2 cellular contexts compared by ENCODE assay signal in genomic region chr3:21694506-21694905, GRCh38.
TF ChIP-seq lines count a peak whose summit lies in the region.

No MANE protein-coding gene starts in this region.

TF ChIP-seq in SK-N-SH, 30 proteins besides CTCF, POLR2A, EP300 and RAD21 (continued from another document):
- TF ChIP-seq USF1 (IDR thresholded peaks at IDR 0.05; ENCODE audit: borderline replicate concordance, low read depth) (no peak), YY1 (IDR thresholded peaks at IDR 0.05; ENCODE audit: low read depth) (no peak), REST (IDR thresholded peaks at IDR 0.05; ENCODE audit: low read depth, low read length) (no peak), PBX3 (IDR thresholded peaks at IDR 0.05) (no peak)

TF ChIP-seq in SK-N-SH treated with all-trans-retinoic acid at 6 μM for 48 hours, 23 proteins besides CTCF, POLR2A, EP300 and RAD21 (continued from another document):
- TF ChIP-seq ISL1 (CRISPR knock-in tag; IDR thresholded peaks at IDR 0.05) = no peak
- no peak for TF ChIP-seq BACH2 (CRISPR knock-in tag; IDR thresholded peaks at IDR 0.05; ENCODE audit: borderline replicate concordance)
- TF ChIP-seq TSHZ2 (CRISPR knock-in tag; IDR thresholded peaks at IDR 0.05) = no peak
- TF ChIP-seq ZNF70 (CRISPR knock-in tag; IDR thresholded peaks at IDR 0.05) = no peak
- TF ChIP-seq ZFP3 (CRISPR knock-in tag; IDR thresholded peaks at IDR 0.05) = no peak
- no peak for TF ChIP-seq TOX (CRISPR knock-in tag; IDR thresholded peaks at IDR 0.05; ENCODE audit: borderline replicate concordance)
- TF ChIP-seq PPARA (CRISPR knock-in tag; IDR thresholded peaks at IDR 0.05; ENCODE audit: borderline replicate concordance) = no peak
- TF ChIP-seq ZC3H10 (CRISPR knock-in tag; IDR thresholded peaks at IDR 0.05) = no peak
- no peak for TF ChIP-seq ZFP30 (CRISPR knock-in tag; IDR thresholded peaks at IDR 0.05)
- TF ChIP-seq ESRRG (CRISPR knock-in tag; IDR thresholded peaks at IDR 0.05) = no peak
- no peak for TF ChIP-seq ZNF565 (CRISPR knock-in tag; conservative IDR thresholded peaks at IDR 0.05; ENCODE audit: low read depth)
- TF ChIP-seq CSRNP3 (CRISPR knock-in tag; IDR thresholded peaks at IDR 0.05) = no peak
- TF ChIP-seq TCF4 (CRISPR knock-in tag; IDR thresholded peaks at IDR 0.05; ENCODE audit: borderline replicate concordance) = no peak
- TF ChIP-seq OSR1 (CRISPR knock-in tag; IDR thresholded peaks at IDR 0.05) = no peak
- TF ChIP-seq GLIS3 (CRISPR knock-in tag; IDR thresholded peaks at IDR 0.05) = no peak
